In genomic region chr14:78835909-78836308, GRCh38 we compare ENCODE assay signal across 19 cellular contexts.
DNase-seq lines count a peak whose midpoint lies in the region; ATAC-seq and TF ChIP-seq lines count a peak whose summit lies in the region.
"Had no signal": no experiment of that assay in that cellular context is flagged by ENCODE, and none has a peak within 500 bp of the region (broad histone marks: within the 10 kb centered on the region; RNA-seq: fewer than 3 reads in every experiment).

No MANE protein-coding gene starts in this region.

- ATAC-seq in left cardiac atrium (no peak), GM21515 (IDR thresholded peaks at IDR 0.05; ENCODE audit: unreplicated experiment) (no peak)
- ATAC-seq: CD8-positive, alpha-beta T cell had no signal

- peaks cover 4% of the 10 kb centered on the region for H3K9me3 Mint-ChIP-seq in glutamatergic neuron (ENCODE audit: unreplicated experiment)
- H3K9me3 Mint-ChIP-seq: CD8-positive, alpha-beta T cell had no signal

- H3K36me3 Mint-ChIP-seq in glutamatergic neuron (ENCODE audit: unreplicated experiment): no peaks in the 10 kb centered on the region
- H3K36me3 Mint-ChIP-seq: CD8-positive, alpha-beta T cell had no signal

- no peaks in the 10 kb centered on the region for H3K9me3 ChIP-seq in cardiac muscle cell (ENCODE audit: low read depth)
- H3K9me3 ChIP-seq in WERI-Rb-1 (ENCODE audit: severe bottlenecking): no peaks in the 10 kb centered on the region
- H3K9me3 ChIP-seq: BLaER1 treated with 17β-estradiol and CSF1 and Interleukin-3, amounts not matched to agents 10 nM and 100 nM; HAP-1 had no signal

- H3K27ac Mint-ChIP-seq in glutamatergic neuron (ENCODE audit: unreplicated experiment): peak overlapping the region; percentile 91
- H3K27ac Mint-ChIP-seq: B cell; CD8-positive, alpha-beta T cell had no signal

- no peaks in the 10 kb centered on the region for H3K27me3 Mint-ChIP-seq in glutamatergic neuron (ENCODE audit: unreplicated experiment)

- H3K27me3 ChIP-seq in cardiac muscle cell (no peaks in the 10 kb centered on the region), WERI-Rb-1 (ENCODE audit: insufficient read depth, low read depth, severe bottlenecking) (no peaks in the 10 kb centered on the region)
- H3K27me3 ChIP-seq: BLaER1 treated with 17β-estradiol and CSF1 and Interleukin-3, amounts not matched to agents 10 nM and 100 nM had no signal

- no peak overlapping the region for H3K4me3 Mint-ChIP-seq in glutamatergic neuron (ENCODE audit: unreplicated experiment)
- H3K4me3 Mint-ChIP-seq: B cell; CD8-positive, alpha-beta T cell had no signal

- TF ChIP-seq CTCF in cardiac muscle cell (IDR thresholded peaks at IDR 0.05; ENCODE audit: low read depth, low read length) (no peak), WERI-Rb-1 (IDR thresholded peaks at IDR 0.05; ENCODE audit: low read depth, low read length) (no peak), glutamatergic neuron (IDR thresholded peaks at IDR 0.05; ENCODE audit: partially characterized antibody, unreplicated experiment) (no peak)

- H3K4me1 Mint-ChIP-seq in glutamatergic neuron (ENCODE audit: low read depth, unreplicated experiment): peaks cover 19% of the 10 kb centered on the region
- H3K4me1 Mint-ChIP-seq: B cell had no signal

- intact Hi-C loops in left cardiac atrium (cut with DNase I): no loop called here

- H3K4me1 ChIP-seq in cardiac muscle cell (ENCODE audit: low read depth): peaks cover 30% of the 10 kb centered on the region
- H3K4me1 ChIP-seq: BLaER1 treated with 17β-estradiol and CSF1 and Interleukin-3, amounts not matched to agents 10 nM and 100 nM; HAP-1 had no signal

- H3K27ac ChIP-seq in cardiac muscle cell (peak overlapping the region; percentile 79), WERI-Rb-1 (peak overlapping the region; percentile 91)
- H3K27ac ChIP-seq: BLaER1 treated with 17β-estradiol and CSF1 and Interleukin-3, amounts not matched to agents 10 nM and 100 nM; GM23248 had no signal

- no peaks in the 10 kb centered on the region for H3K36me3 ChIP-seq in cardiac muscle cell
- H3K36me3 ChIP-seq in WERI-Rb-1: no peaks in the 10 kb centered on the region
- H3K36me3 ChIP-seq: BLaER1 treated with 17β-estradiol and CSF1 and Interleukin-3, amounts not matched to agents 10 nM and 100 nM; HAP-1 had no signal

- DNase-seq in cardiac muscle cell (ENCODE audit: low read depth in 1 of 2, low spot score in 1 of 2) (no peak), left cardiac atrium (no peak), WERI-Rb-1 (no peak), glutamatergic neuron (no peak), hepatic stellate cell (ENCODE audit: low spot score) (no peak), midbrain (lab: John Stamatoyannopoulos, UW) (no peak)
- DNase-seq: 8988T; Calu3; CD8-positive, alpha-beta T cell; DMS 273 treated with DMSO at 0.1 percent for 48 hours; DMS53; DND-41; EL; GM23248 had no signal

- H3K4me3 ChIP-seq in cardiac muscle cell: no peak overlapping the region
- no peak overlapping the region for H3K4me3 ChIP-seq in WERI-Rb-1 (ENCODE audit: low read depth, low read length)
- H3K4me3 ChIP-seq: BLaER1 treated with 17β-estradiol and CSF1 and Interleukin-3, amounts not matched to agents 10 nM and 100 nM; GM12878; GM23248; HAP-1 had no signal
